Comparison of ENCODE assay signal across 29 cellular contexts in genomic region chr16:88419790-88420189, GRCh38. TPM values are rescaled to one million over a fixed set of nuclear protein-coding genes. Genes with fewer than 3 reads are reported as not detected.
"Had no signal": no experiment of that assay in that cellular context is flagged by ENCODE, and none has a peak within 500 bp of the region (broad histone marks: within the 10 kb centered on the region; RNA-seq: fewer than 3 reads in every experiment).

No MANE protein-coding gene starts in this region.

- H3K4me3 ChIP-seq: ovary, psoas muscle, skin epidermis, smooth muscle cell, spleen, suprapubic skin, testis, tibial artery, transverse colon, upper lobe of right lung, uterus had no signal

- H3K9ac ChIP-seq: parathyroid adenoma had no signal

- H3K36me3 ChIP-seq: ovary, spleen, suprapubic skin, tibial artery, transverse colon, upper lobe of right lung, uterus had no signal

- H3K4me1 ChIP-seq: parathyroid adenoma, psoas muscle, upper lobe of right lung, uterus had no signal

- H3K4me2 ChIP-seq: smooth muscle cell had no signal

- H3K9me3 ChIP-seq: ovary, psoas muscle, spleen, suprapubic skin, testis, tibial artery, transverse colon, upper lobe of right lung, uterus had no signal

- H3K79me2 ChIP-seq: parathyroid adenoma had no signal

- DNase-seq: naive thymus-derived CD4-positive, alpha-beta T cell; natural killer cell; occipital lobe; ovary; posterior cingulate gyrus; psoas muscle; right cardiac atrium; spleen; stimulated activated CD4-positive, alpha-beta T cell treated with anti-CD3 and anti-CD28 coated beads, Interleukin-12 subunit alpha, Interleukin-12 subunit beta, amount 100 ng/mL, for 4 hours; stimulated activated CD4-positive, alpha-beta T cell treated with anti-CD3 and anti-CD28 coated beads, Interleukin-1b, Interleukin-23, amount 100 ng/mL, for 48 hours; stimulated activated CD4-positive, alpha-beta T cell treated with anti-CD3 and anti-CD28 coated beads, Interleukin-4, amount 100 ng/mL, for 1 hour; stimulated activated CD4-positive, alpha-beta T cell treated with anti-CD3 and anti-CD28 coated beads, Interleukin-4, amount 100 ng/mL, for 4 hours; stimulated activated CD8-positive, alpha-beta memory T cell treated with anti-CD3 and anti-CD28 coated beads, Interleukin-4, amount 100 ng/mL, for 48 hours; stimulated activated naive CD4-positive, alpha-beta T cell; stimulated activated naive CD8-positive, alpha-beta T cell treated with anti-CD3 and anti-CD28 coated beads, Interleukin-15, amount 100 ng/mL, for 72 hours; stimulated activated naive CD8-positive, alpha-beta T cell treated with anti-CD3 and anti-CD28 coated beads, Interleukin-15, Interleukin-2, amounts not matched to agents 100 U/mL and 50 U/mL, for 24 hours; substantia nigra; testis; tibial artery; transverse colon; upper lobe of right lung; uterus had no signal

- ATAC-seq: naive thymus-derived CD4-positive, alpha-beta T cell; natural killer cell; psoas muscle; right cardiac atrium; sciatic nerve; stimulated activated memory B cell treated with anti-CD40 and anti-IgM and Interleukin-4, amounts not matched to agents 10 μg/mL and 1 μg/mL and 100 μg/mL, for 72 hours; stimulated activated naive CD8-positive, alpha-beta T cell treated with anti-CD3 and anti-CD28 coated beads, Interleukin-15, amount 100 ng/mL, for 72 hours; stimulated activated naive CD8-positive, alpha-beta T cell treated with anti-CD3 and anti-CD28 coated beads, Interleukin-15, Interleukin-2, amounts not matched to agents 100 U/mL and 50 U/mL, for 24 hours; upper lobe of right lung had no signal

- H2AFZ ChIP-seq: parathyroid adenoma had no signal

- H3K27ac ChIP-seq: ovary, parathyroid adenoma, psoas muscle, skin epidermis, suprapubic skin, testis, tibial artery, transverse colon, upper lobe of right lung, uterus had no signal

- H3K27me3 ChIP-seq: ovary, testis, tibial artery, upper lobe of right lung, uterus had no signal

RNA-seq across cellular contexts. Expression of gene ZNF469, which starts 37.0 kb away (rescaled TPM):
- polyA plus RNA-seq: neural cell had no signal
